ENCODE assay signal across 8 cellular contexts in genomic region chr20:57622579-57623381, GRCh38. TPM values are rescaled to one million over a fixed set of nuclear protein-coding genes. Genes with fewer than 3 reads are reported as not detected.
A peak's percentile ranks its signal among the peaks of the same experiment; 100 is the strongest.
DNase-seq lines count a peak whose midpoint lies in the region; ATAC-seq, FAIRE-seq and TF ChIP-seq lines count a peak whose summit lies in the region.

No MANE protein-coding gene starts in this region.

- FAIRE-seq in kidney (lab: Jason Lieb, UNC), result no peak

- H3K4me3 Mint-ChIP-seq in T-helper 1 cell treated with Interleukin-12 subunit alpha and Interleukin-12 subunit beta and Interleukin-4 antibody, amounts not matched to agents 30 μg/mL and 1 μg/mL, for 36 hours, result peak overlapping the region; percentile 61

- no peaks in the 10 kb centered on the region for H4K20me1 ChIP-seq in Karpas-422 (ENCODE audit: insufficient read depth, low read depth, low read length)

- peaks cover 3% of the 10 kb centered on the region; the same call in 1 of the 2 replicates for H3K27me3 ChIP-seq in Karpas-422 (ENCODE audit: low read length)

- H3K27ac Mint-ChIP-seq in T-helper 1 cell treated with Interleukin-12 subunit alpha and Interleukin-12 subunit beta and Interleukin-4 antibody, amounts not matched to agents 30 μg/mL and 1 μg/mL, for 36 hours, result peak overlapping the region; percentile 80

- DNase-seq in DMS 273 (lab: John Stamatoyannopoulos, UW; ENCODE audit: unreplicated experiment) (peak; percentile 76), Karpas-422 (peak; percentile 88), astrocyte of the hippocampus (ENCODE audit: low read depth, low spot score) (peak; percentile 80), kidney (peak; percentile 83)
- DNase-seq in stimulated activated CD4-positive, alpha-beta T cell treated with anti-CD3 and anti-CD28 coated beads, Interleukin-4, amount 100 ng/mL, for 48 hours (ENCODE audit: low read depth in 2 of 2), result peak; percentile 62 to 74

- peak; percentile 73 for TF ChIP-seq CTCF in kidney (IDR thresholded peaks at IDR 0.05; ENCODE audit: borderline replicate concordance, extremely low read depth, insufficient read depth)

- H3K4me3 ChIP-seq in Karpas-422 (ENCODE audit: low read length) (no peak overlapping the region), kidney (ENCODE audit: low read length in 2 of 2) (no peak overlapping the region)

- no peaks in the 10 kb centered on the region for H3K9me2 ChIP-seq in Karpas-422 (replicated peaks; ENCODE audit: insufficient read depth, low read length)

- no peak overlapping the region for H2AFZ ChIP-seq in Karpas-422 (ENCODE audit: low read length)

- no peak overlapping the region for H3K4me2 ChIP-seq in Karpas-422 (ENCODE audit: low read depth, low read length, poor library complexity, severe bottlenecking)

- no peaks in the 10 kb centered on the region for H3K79me2 ChIP-seq in Karpas-422 (ENCODE audit: low read length)

- no peak overlapping the region for H3K27ac ChIP-seq in Karpas-422 (ENCODE audit: low read length)
- H3K27ac ChIP-seq in kidney (ENCODE audit: low read depth in 2 of 2, low read length in 2 of 2), result no peak overlapping the region

- no peaks in the 10 kb centered on the region for H3K36me3 ChIP-seq in Karpas-422 (ENCODE audit: insufficient read depth, low read length)
- H3K36me3 ChIP-seq in kidney (ENCODE audit: control insufficient read depth in 1 of 2, insufficient read depth in 2 of 2, low read length in 2 of 2), result no peaks in the 10 kb centered on the region

- H3K9ac ChIP-seq in Karpas-422 (ENCODE audit: low read length), result no peak overlapping the region
- no peak overlapping the region for H3K9ac ChIP-seq in kidney (ENCODE audit: low read length in 2 of 2)

- intact Hi-C loops in kidney (cut with DNase I), result no loop called here

- no peak for ATAC-seq in HG02798 (IDR thresholded peaks at IDR 0.05; ENCODE audit: poor library complexity, unreplicated experiment)
- ATAC-seq in GM19452 (IDR thresholded peaks at IDR 0.05; ENCODE audit: unreplicated experiment), result no peak

- H3K9me3 ChIP-seq in Karpas-422 (ENCODE audit: low read length) (no peaks in the 10 kb centered on the region), kidney (ENCODE audit: control insufficient read depth in 1 of 2, low read length in 2 of 2) (peaks cover 3 to 5% of the 10 kb centered on the region in 2 donors)

- H3K27me3 Mint-ChIP-seq in T-helper 1 cell treated with Interleukin-12 subunit alpha and Interleukin-12 subunit beta and Interleukin-4 antibody, amounts not matched to agents 30 μg/mL and 1 μg/mL, for 36 hours (ENCODE audit: low read depth), result peaks cover 27% of the 10 kb centered on the region

- H3K4me1 ChIP-seq in Karpas-422 (ENCODE audit: low read length) (peaks cover 47% of the 10 kb centered on the region), kidney (ENCODE audit: control insufficient read depth in 1 of 2, insufficient read depth in 1 of 2, low read depth in 1 of 2, low read length in 2 of 2) (no peaks in the 10 kb centered on the region)

- peaks cover 54% of the 10 kb centered on the region for H3K4me1 Mint-ChIP-seq in T-helper 1 cell treated with Interleukin-12 subunit alpha and Interleukin-12 subunit beta and Interleukin-4 antibody, amounts not matched to agents 30 μg/mL and 1 μg/mL, for 36 hours (ENCODE audit: low read depth)

- peaks cover 8% of the 10 kb centered on the region for H3K36me3 Mint-ChIP-seq in T-helper 1 cell treated with Interleukin-12 subunit alpha and Interleukin-12 subunit beta and Interleukin-4 antibody, amounts not matched to agents 30 μg/mL and 1 μg/mL, for 36 hours (ENCODE audit: low read depth)

- peaks cover 18% of the 10 kb centered on the region for H3K9me3 Mint-ChIP-seq in T-helper 1 cell treated with Interleukin-12 subunit alpha and Interleukin-12 subunit beta and Interleukin-4 antibody, amounts not matched to agents 30 μg/mL and 1 μg/mL, for 36 hours

RNA-seq across cellular contexts. Expression of gene ZBP1, which starts 2.6 kb away (rescaled TPM):
- total RNA-seq in Karpas-422 (2014; rRNA removed; shearing (Covaris generic); ENCODE audit: low replicate concordance), result 2.9 and 7.6 TPM in 2 replicates
- 3.7 TPM for total RNA-seq in kidney
- not detected for polyA plus RNA-seq in kidney (ENCODE audit: insufficient read depth, low read depth, low replicate concordance)
